1 cellular context compared by ENCODE assay signal in genomic region chr6:154474636-154475428, GRCh38.
TF ChIP-seq lines count a peak whose summit lies in the region.

No MANE protein-coding gene starts in this region.

TF ChIP-seq in HEK293, 187 proteins besides CTCF, POLR2A, EP300 and RAD21 (continued from another document):
- TF ChIP-seq ATF2 (tag by site-specific recombination; IDR thresholded peaks at IDR 0.05; ENCODE audit: low read depth) (peak; percentile 91), ZBTB21 (tag by site-specific recombination; IDR thresholded peaks at IDR 0.05) (peak; percentile 43; the same call in 1 of the 2 replicates), ZSCAN4 (tag by site-specific recombination; IDR thresholded peaks at IDR 0.05) (no peak), ZNF658 (tag by site-specific recombination; IDR thresholded peaks at IDR 0.05) (no peak), ZNF747 (tag by site-specific recombination; IDR thresholded peaks at IDR 0.05) (no peak), ZFHX2 (tag by site-specific recombination; conservative IDR thresholded peaks at IDR 0.05) (peak; percentile 64), ZNF24 (tag by site-specific recombination; IDR thresholded peaks at IDR 0.05) (peak; percentile 48; the same call in 1 of the 2 replicates), ZNF664 (tag by site-specific recombination; IDR thresholded peaks at IDR 0.05) (peak; percentile 87), EGR2 (tag by site-specific recombination; IDR thresholded peaks at IDR 0.05; ENCODE audit: low read depth) (peak; percentile 23; the same call in 1 of the 2 replicates)
